Comparison of ENCODE assay signal across 1 cellular context in the genomic region with DNA sequence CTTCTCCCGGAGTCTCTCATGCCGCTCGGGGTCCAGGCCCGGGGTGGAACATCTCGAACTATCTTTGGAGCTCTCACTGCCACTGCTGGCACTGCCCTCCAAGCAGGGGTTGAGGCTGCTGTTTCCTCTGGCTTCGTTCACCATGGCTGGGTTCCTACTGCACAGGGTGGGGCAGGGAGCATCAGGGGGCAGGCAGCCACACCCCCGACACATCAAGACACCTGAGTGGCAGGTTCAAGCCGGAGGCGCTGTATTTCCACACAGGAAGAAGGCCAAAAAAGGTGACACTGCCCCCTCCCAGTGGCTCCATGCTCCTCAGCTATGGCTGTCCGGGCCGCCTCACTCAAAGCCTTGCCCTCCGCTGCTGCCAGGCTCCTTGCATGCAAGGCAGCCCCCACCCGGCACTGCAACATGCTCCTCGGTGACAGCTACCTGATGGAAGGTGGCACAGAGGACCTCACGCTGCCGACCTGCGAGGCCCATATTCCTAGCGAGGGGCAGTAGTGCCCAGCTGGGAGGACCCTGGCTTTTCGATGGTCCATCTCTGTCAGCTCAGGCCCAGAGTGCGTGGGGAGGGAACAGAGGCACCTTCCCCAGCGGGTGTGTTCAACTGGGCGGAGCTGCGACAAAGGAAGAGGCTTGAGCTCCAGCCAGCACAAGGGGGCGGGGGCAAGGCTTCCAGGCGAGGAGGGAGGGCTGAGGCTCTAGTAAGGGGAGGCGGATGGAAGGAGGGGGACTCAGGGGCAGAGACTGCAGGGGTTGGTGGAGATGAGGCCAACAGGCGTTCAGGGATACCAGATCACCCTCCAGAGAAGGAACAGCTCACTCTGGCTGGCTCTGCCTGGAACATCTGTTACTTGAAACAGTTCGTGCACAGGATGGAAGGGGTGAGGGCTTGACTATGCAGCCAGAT.
TF ChIP-seq lines count a peak whose summit lies in the region.

No MANE protein-coding gene starts in this region.

TF ChIP-seq in IMR-90, 13 proteins besides CTCF, POLR2A, EP300 and RAD21:
- TF ChIP-seq RFX5 (IDR thresholded peaks at IDR 0.05; ENCODE audit: low read depth, low read length) (no peak), MAZ (IDR thresholded peaks at IDR 0.05; ENCODE audit: borderline replicate concordance, low read depth, low read length) (peak; percentile 97)
